Comparison of ENCODE assay signal across 8 cellular contexts in the genomic region with DNA sequence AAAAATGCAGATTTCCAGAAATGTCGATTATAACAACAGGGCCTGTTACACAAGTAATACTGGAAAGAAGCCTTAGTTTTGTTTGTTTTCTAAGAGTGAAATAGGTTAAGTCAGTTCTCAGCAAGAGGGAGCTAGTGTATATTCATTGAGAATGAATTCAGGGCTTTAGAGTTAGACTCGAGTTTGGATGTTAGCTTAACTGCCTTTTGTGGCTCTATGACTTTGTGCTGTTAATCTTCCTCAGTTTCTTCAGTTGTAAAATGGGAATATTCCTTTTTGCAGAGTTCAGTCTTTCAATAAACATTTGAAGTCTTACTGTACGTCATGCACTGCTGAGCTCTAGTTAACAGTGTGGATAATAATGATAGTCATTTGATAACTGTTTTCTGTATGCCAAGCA. TPM values are rescaled to one million over a fixed set of nuclear protein-coding genes. Genes with fewer than 3 reads are reported as not detected.
DNase-seq lines count a peak whose midpoint lies in the region; ATAC-seq and TF ChIP-seq lines count a peak whose summit lies in the region.

No MANE protein-coding gene starts in this region.

- H3K27me3 ChIP-seq in neutrophil = no peaks in the 10 kb centered on the region

- peak overlapping the region; percentile 98 for H3K27ac Mint-ChIP-seq in activated CD4-positive, alpha-beta T cell treated with anti-CD3 and anti-CD28 coated beads, Interleukin-2, amount 10 ng/mL, durations not matched to agents 7 days and 5 days

- H3K36me3 Mint-ChIP-seq in activated CD4-positive, alpha-beta T cell treated with anti-CD3 and anti-CD28 coated beads, Interleukin-2, amount 10 ng/mL, durations not matched to agents 7 days and 5 days (ENCODE audit: low read depth) = peaks cover 53% of the 10 kb centered on the region

- H3K4me1 Mint-ChIP-seq in activated CD4-positive, alpha-beta T cell treated with anti-CD3 and anti-CD28 coated beads, Interleukin-2, amount 10 ng/mL, durations not matched to agents 7 days and 5 days = peaks cover 60% of the 10 kb centered on the region

- H3K27me3 Mint-ChIP-seq in activated CD4-positive, alpha-beta T cell treated with anti-CD3 and anti-CD28 coated beads, Interleukin-2, amount 10 ng/mL, durations not matched to agents 7 days and 5 days = no peaks in the 10 kb centered on the region

- no peak for TF ChIP-seq CTCF in neutrophil (IDR thresholded peaks at IDR 0.05)

- DNase-seq in activated CD4-positive, alpha-beta T cell treated with anti-CD3 and anti-CD28 coated beads, Interleukin-2, amount 10 ng/mL, durations not matched to agents 7 days and 5 days = no peak
- DNase-seq in activated CD4-positive, alpha-beta T cell treated with anti-CD3 and anti-CD28 coated beads for 48 hours = no peak
- peak; percentile 14 for DNase-seq in RPMI7951 (ENCODE audit: low read depth)
- DNase-seq in epithelial cell of prostate (ENCODE audit: low read depth, low spot score) = no peak
- DNase-seq in C1 segment of cervical spinal cord (lab: John Stamatoyannopoulos, UW) = no peak
- no peak for DNase-seq in NCI-H446 (lab: John Stamatoyannopoulos, UW)

- no peaks in the 10 kb centered on the region for H3K9me3 Mint-ChIP-seq in activated CD4-positive, alpha-beta T cell treated with anti-CD3 and anti-CD28 coated beads, Interleukin-2, amount 10 ng/mL, durations not matched to agents 7 days and 5 days

- no peak for ATAC-seq in GM21529 (IDR thresholded peaks at IDR 0.05; ENCODE audit: unreplicated experiment)

- H3K4me3 Mint-ChIP-seq in activated CD4-positive, alpha-beta T cell treated with anti-CD3 and anti-CD28 coated beads, Interleukin-2, amount 10 ng/mL, durations not matched to agents 7 days and 5 days = peak overlapping the region; percentile 93

- CTCF ChIA-PET in activated CD4-positive, alpha-beta T cell treated with anti-CD3 and anti-CD28 coated beads, Interleukin-2, amount 10 ng/mL, durations not matched to agents 7 days and 5 days (lab: Charles Lee) = interaction anchor here (0.6 to 1.4 kb wide), 5 partner anchors 10 to 32 kb away, joined by 3 to 4 read pairs (median 3); no protein-coding TSS in a partner anchor

- no peaks in the 10 kb centered on the region for H3K9me3 ChIP-seq in neutrophil

- POLR2A ChIA-PET in activated CD4-positive, alpha-beta T cell treated with anti-CD3 and anti-CD28 coated beads, Interleukin-2, amount 10 ng/mL, durations not matched to agents 7 days and 5 days (lab: Charles Lee) = interaction anchor here (0.5 to 1.7 kb wide), 3 partner anchors 12 to 89 kb away, joined by 3 to 5 read pairs (median 4); no protein-coding TSS in a partner anchor

- peak overlapping the region; percentile 91 for H3K27ac ChIP-seq in epithelial cell of prostate
- peak overlapping the region; percentile 95 for H3K27ac ChIP-seq in neutrophil

- peak overlapping the region; percentile 66 to 89 for H3K4me3 ChIP-seq in neutrophil (ENCODE audit: low read depth in 1 of 2, low read length in 1 of 2)

- H3K4me1 ChIP-seq in neutrophil (ENCODE audit: control insufficient read depth in 1 of 2, insufficient read depth in 1 of 2, low read depth in 1 of 2, low read length in 1 of 2) = peaks cover 51 to 54% of the 10 kb centered on the region in 2 experiments

- H3K36me3 ChIP-seq in neutrophil = no peaks in the 10 kb centered on the region

RNA-seq across cellular contexts. Expression of a gene that starts 1.0 kb away (rescaled TPM):
- 100 to 1,000 TPM; 177 to 185 TPM for total RNA-seq in activated CD4-positive, alpha-beta T cell treated with anti-CD3 and anti-CD28 coated beads, Interleukin-2, amount 10 ng/mL, durations not matched to agents 7 days and 5 days
- 155 and 199 TPM in 2 replicates for total RNA-seq in RPMI7951 (2014; rRNA removed; shearing (Covaris generic))

RNA-seq across cellular contexts. Expression of a gene that starts 33.1 kb away (rescaled TPM):
- total RNA-seq in activated CD4-positive, alpha-beta T cell treated with anti-CD3 and anti-CD28 coated beads, Interleukin-2, amount 10 ng/mL, durations not matched to agents 7 days and 5 days = 100 to 1,000 TPM in 1 of 2 experiments, 10 to 100 TPM in 1; 79.4 to 107 TPM
- 11.9 and 13.2 TPM in 2 replicates for total RNA-seq in RPMI7951 (2014; rRNA removed; shearing (Covaris generic))
